8 cellular contexts compared by ENCODE assay signal in genomic region chr10:74056081-74056818, GRCh38. TPM values are rescaled to one million over a fixed set of nuclear protein-coding genes. Genes with fewer than 3 reads are reported as not detected.
DNase-seq lines count a peak whose midpoint lies in the region; ATAC-seq lines count a peak whose summit lies in the region.

No MANE protein-coding gene starts in this region.

- DNase-seq in GM03348 (ENCODE audit: low spot score) = peak; percentile 52
- DNase-seq in astrocyte of the hippocampus (ENCODE audit: low read depth, low spot score) = peak; percentile 61
- DNase-seq in NCI-H1105 treated with DMSO at 0.1 percent for 48 hours (lab: John Stamatoyannopoulos, UW) = no peak
- DNase-seq in GM19238 (ENCODE audit: insufficient read length, low spot score) = no peak

- H3K4me3 ChIP-seq in mesodermal cell (ENCODE audit: extremely low read depth, insufficient read depth, low read length, poor library complexity, severe bottlenecking) = no peak overlapping the region

- peaks cover 27% of the 10 kb centered on the region for H3K36me3 ChIP-seq in mesodermal cell (ENCODE audit: control insufficient read depth, insufficient read depth, low read length)

- ATAC-seq in HG03460 (IDR thresholded peaks at IDR 0.05; ENCODE audit: unreplicated experiment) (peak; percentile 59), GM21717 (IDR thresholded peaks at IDR 0.05; ENCODE audit: unreplicated experiment) (no peak), HG02571 (IDR thresholded peaks at IDR 0.05; ENCODE audit: unreplicated experiment) (no peak)

- no peaks in the 10 kb centered on the region for H3K9me3 ChIP-seq in mesodermal cell (ENCODE audit: control insufficient read depth, low read length)

- peak overlapping the region; percentile 92 for H3K27ac ChIP-seq in mesodermal cell (ENCODE audit: low read depth, low read length, severe bottlenecking)

- H3K4me1 ChIP-seq in mesodermal cell (ENCODE audit: control insufficient read depth, insufficient read depth, low read length, poor library complexity, severe bottlenecking) = peaks cover 34% of the 10 kb centered on the region

- 100% methylated on average over 1 of the region's 2 CpGs; no CpG with 5 or more reads in 1 of the 2 experiments for WGBS in mesodermal cell (ENCODE audit: insufficient coverage in 2 of 2), 2 experiments

RNA-seq across cellular contexts. Expression of gene VCL, which starts 58.3 kb away (rescaled TPM):
- 177 TPM for polyA plus RNA-seq in mesodermal cell (2013, experiment 1 of 2)
- 162 TPM for polyA plus RNA-seq in mesodermal cell (2013, experiment 2 of 2)

Comparison
In these comparisons a context has a peak if more than half of its experiments do, and no peak if none do; other contexts are left out.
1. DNase-seq: peak in GM03348 (single experiment) and astrocyte of the hippocampus (single experiment); none in NCI-H1105 treated with DMSO at 0.1 percent for 48 hours (single experiment) and GM19238 (single experiment).